8 cellular contexts compared by ENCODE assay signal in the genomic region with DNA sequence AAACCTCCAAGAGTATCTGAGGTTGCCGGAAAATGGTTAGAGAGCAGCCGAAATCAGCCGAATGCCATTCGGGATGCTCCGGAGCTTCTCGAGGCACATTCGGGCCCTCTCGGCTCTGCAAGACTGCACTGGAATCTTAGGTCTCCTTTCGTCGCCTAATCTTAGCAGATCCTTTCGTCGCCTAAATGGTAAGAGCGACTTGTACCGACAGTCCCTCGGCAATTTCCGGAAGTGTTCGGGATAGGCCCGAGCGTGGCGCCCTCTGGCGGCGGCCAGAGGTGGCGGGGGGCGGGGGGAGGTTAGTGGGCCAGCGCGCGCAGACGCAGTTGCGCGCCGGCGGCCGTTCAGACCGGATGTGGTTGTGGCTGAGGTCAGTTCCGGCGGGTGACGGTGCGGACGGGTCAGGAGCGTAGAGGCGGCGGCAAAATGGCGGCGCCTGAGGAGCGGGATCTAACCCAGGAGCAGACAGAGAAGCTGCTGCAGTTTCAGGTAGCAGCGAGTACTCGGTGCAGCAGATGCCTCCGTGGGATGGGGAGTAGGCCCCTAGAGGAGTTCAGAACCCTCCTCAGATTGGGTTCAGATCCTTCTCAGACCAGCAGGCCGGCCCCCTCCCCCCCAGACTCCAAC. TPM values are rescaled to one million over a fixed set of nuclear protein-coding genes. Genes with fewer than 3 reads are reported as not detected.
DNase-seq lines count a peak whose midpoint lies in the region; ATAC-seq and TF ChIP-seq lines count a peak whose summit lies in the region.

A gene with protein sequence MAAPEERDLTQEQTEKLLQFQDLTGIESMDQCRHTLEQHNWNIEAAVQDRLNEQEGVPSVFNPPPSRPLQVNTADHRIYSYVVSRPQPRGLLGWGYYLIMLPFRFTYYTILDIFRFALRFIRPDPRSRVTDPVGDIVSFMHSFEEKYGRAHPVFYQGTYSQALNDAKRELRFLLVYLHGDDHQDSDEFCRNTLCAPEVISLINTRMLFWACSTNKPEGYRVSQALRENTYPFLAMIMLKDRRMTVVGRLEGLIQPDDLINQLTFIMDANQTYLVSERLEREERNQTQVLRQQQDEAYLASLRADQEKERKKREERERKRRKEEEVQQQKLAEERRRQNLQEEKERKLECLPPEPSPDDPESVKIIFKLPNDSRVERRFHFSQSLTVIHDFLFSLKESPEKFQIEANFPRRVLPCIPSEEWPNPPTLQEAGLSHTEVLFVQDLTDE (plus strand): TSS at position 404 of the 627 bp plus-strand sequence. CDS start 23 bp downstream, at position 427.

- ATAC-seq in GM19023 (IDR thresholded peaks at IDR 0.05; ENCODE audit: unreplicated experiment) (peak; percentile 93), HG03280 (IDR thresholded peaks at IDR 0.05; ENCODE audit: unreplicated experiment) (peak; percentile 93), activated B cell treated with CpG ODN at 0.5 μM for 24 hours (ENCODE audit: low read depth) (peak; percentile 94)

- H3K27ac Mint-ChIP-seq in activated B cell treated with CpG ODN at 0.5 μM for 24 hours (peak within 1 kb of the TSS; percentile 96), immature natural killer cell (peak within 1 kb of the TSS; percentile 99 to 100 (median 100))

- intact Hi-C loops in activated B cell treated with CpG ODN at 0.5 μM for 24 hours (cut with micrococcal nuclease) = loop anchor here (1.0 kb wide), 7 partner anchors 32 to 199 kb away; a partner anchor contains a TSS

- H3K36me3 Mint-ChIP-seq in activated B cell treated with CpG ODN at 0.5 μM for 24 hours (ENCODE audit: low read depth) = peaks cover 26% of the 10 kb centered on the region
- H3K36me3 Mint-ChIP-seq in immature natural killer cell = peaks cover 2 to 5% (median 4%) of the 10 kb centered on the region in 3 donors

- TF ChIP-seq CTCF in AG10803 (conservative IDR thresholded peaks at IDR 0.05; ENCODE audit: low read length) (peak; percentile 65), activated B cell treated with CpG ODN at 0.5 μM for 24 hours (IDR thresholded peaks at IDR 0.05) (peak; percentile 49)

- CTCF ChIA-PET in activated B cell treated with CpG ODN at 0.5 μM for 24 hours (lab: Charles Lee) = interaction anchor here (0.6 to 1.6 kb wide), 8 partner anchors 22 to 212 kb away, joined by 3 to 13 read pairs (median 3); a partner anchor contains a TSS

- H3K4me3 Mint-ChIP-seq in activated B cell treated with CpG ODN at 0.5 μM for 24 hours (peak within 1 kb of the TSS; percentile 98), immature natural killer cell (peak within 1 kb of the TSS; percentile 96 to 99 (median 98))

- DNase-seq in AG10803 (ENCODE audit: low read depth) = peak; percentile 99
- peak; percentile 97 for DNase-seq in NCI-H345 (lab: John Stamatoyannopoulos, UW)
- peak; percentile 100 for DNase-seq in activated B cell treated with CpG ODN at 0.5 μM for 24 hours
- peak in 60 of 61 donors; percentile 62 to 100 (median 95) for DNase-seq in caudate nucleus (lab: John Stamatoyannopoulos, UW)
- DNase-seq in immature natural killer cell = peak; percentile 99 to 100 (median 99)
- DNase-seq in smooth muscle cell of the brain vasculature (ENCODE audit: low read depth, low spot score) = peak; percentile 99

- H3K4me3 ChIP-seq in AG10803 (ENCODE audit: low read length) = peak within 1 kb of the TSS; percentile 100

- POLR2A ChIA-PET in activated B cell treated with CpG ODN at 0.5 μM for 24 hours (lab: Charles Lee) = interaction anchor here (0.6 to 2.8 kb wide), 13 partner anchors 18 to 960 kb away, joined by 3 to 53 read pairs (median 7); a partner anchor contains a TSS

- H3K4me1 Mint-ChIP-seq in activated B cell treated with CpG ODN at 0.5 μM for 24 hours (peaks cover 32% of the 10 kb centered on the region), immature natural killer cell (peaks cover 33 to 49% of the 10 kb centered on the region in 2 donors)

- no peaks in the 10 kb centered on the region for H3K9me3 Mint-ChIP-seq in activated B cell treated with CpG ODN at 0.5 μM for 24 hours
- H3K9me3 Mint-ChIP-seq in immature natural killer cell = peaks cover 0 to 4% (median 0%) of the 10 kb centered on the region in 6 donors

- H3K27me3 Mint-ChIP-seq in activated B cell treated with CpG ODN at 0.5 μM for 24 hours (peaks cover 2% of the 10 kb centered on the region), immature natural killer cell (ENCODE audit: low read depth in 3 of 3) (peaks cover 19 to 26% (median 21%) of the 10 kb centered on the region in 3 donors)

- H3K27ac ChIP-seq in caudate nucleus (ENCODE audit: low read depth, low read length) = peak within 1 kb of the TSS; percentile 90

RNA-seq across cellular contexts. Expression of the gene that starts here (rescaled TPM):
- 35.6 and 39.0 TPM in 2 replicates for total RNA-seq in activated B cell treated with CpG ODN at 0.5 μM for 24 hours
- 10 to 100 TPM in 2 of 3 donors, 1 to 10 TPM in 1; 9.0 to 17.6 (median 17.0) TPM for polyA plus RNA-seq in immature natural killer cell

Comparison
In these comparisons a context has a peak if more than half of its experiments do, and no peak if none do; other contexts are left out.
1. Peak in every context shown above with its lines: DNase-seq, ATAC-seq, H3K4me3 ChIP-seq and H3K27ac ChIP-seq.